ENCODE assay signal across 2 cellular contexts in genomic region chr6:43943099-43943766, GRCh38.
TF ChIP-seq lines count a peak whose summit lies in the region.

No MANE protein-coding gene starts in this region.

TF ChIP-seq in SK-N-SH, 30 proteins besides CTCF, POLR2A, EP300 and RAD21 (continued from another document):
- TF ChIP-seq, protein P1, sequence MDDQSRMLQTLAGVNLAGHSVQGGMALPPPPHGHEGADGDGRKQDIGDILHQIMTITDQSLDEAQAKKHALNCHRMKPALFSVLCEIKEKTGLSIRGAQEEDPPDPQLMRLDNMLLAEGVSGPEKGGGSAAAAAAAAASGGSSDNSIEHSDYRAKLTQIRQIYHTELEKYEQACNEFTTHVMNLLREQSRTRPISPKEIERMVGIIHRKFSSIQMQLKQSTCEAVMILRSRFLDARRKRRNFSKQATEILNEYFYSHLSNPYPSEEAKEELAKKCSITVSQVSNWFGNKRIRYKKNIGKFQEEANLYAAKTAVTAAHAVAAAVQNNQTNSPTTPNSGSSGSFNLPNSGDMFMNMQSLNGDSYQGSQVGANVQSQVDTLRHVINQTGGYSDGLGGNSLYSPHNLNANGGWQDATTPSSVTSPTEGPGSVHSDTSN (IDR thresholded peaks at IDR 0.05), result no peak
- TF ChIP-seq, protein P2, sequence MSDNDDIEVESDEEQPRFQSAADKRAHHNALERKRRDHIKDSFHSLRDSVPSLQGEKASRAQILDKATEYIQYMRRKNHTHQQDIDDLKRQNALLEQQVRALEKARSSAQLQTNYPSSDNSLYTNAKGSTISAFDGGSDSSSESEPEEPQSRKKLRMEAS (IDR thresholded peaks at IDR 0.05; ENCODE audit: low read depth), result no peak
- no peak for TF ChIP-seq ELF1 (IDR thresholded peaks at IDR 0.05)
- TF ChIP-seq, protein P3, sequence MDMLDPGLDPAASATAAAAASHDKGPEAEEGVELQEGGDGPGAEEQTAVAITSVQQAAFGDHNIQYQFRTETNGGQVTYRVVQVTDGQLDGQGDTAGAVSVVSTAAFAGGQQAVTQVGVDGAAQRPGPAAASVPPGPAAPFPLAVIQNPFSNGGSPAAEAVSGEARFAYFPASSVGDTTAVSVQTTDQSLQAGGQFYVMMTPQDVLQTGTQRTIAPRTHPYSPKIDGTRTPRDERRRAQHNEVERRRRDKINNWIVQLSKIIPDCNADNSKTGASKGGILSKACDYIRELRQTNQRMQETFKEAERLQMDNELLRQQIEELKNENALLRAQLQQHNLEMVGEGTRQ (IDR thresholded peaks at IDR 0.05; ENCODE audit: borderline replicate concordance, low read depth, low read length), result no peak
- TF ChIP-seq TAF1 (IDR thresholded peaks at IDR 0.05; ENCODE audit: borderline replicate concordance, low read depth, low read length), result no peak
- TF ChIP-seq, protein P4, sequence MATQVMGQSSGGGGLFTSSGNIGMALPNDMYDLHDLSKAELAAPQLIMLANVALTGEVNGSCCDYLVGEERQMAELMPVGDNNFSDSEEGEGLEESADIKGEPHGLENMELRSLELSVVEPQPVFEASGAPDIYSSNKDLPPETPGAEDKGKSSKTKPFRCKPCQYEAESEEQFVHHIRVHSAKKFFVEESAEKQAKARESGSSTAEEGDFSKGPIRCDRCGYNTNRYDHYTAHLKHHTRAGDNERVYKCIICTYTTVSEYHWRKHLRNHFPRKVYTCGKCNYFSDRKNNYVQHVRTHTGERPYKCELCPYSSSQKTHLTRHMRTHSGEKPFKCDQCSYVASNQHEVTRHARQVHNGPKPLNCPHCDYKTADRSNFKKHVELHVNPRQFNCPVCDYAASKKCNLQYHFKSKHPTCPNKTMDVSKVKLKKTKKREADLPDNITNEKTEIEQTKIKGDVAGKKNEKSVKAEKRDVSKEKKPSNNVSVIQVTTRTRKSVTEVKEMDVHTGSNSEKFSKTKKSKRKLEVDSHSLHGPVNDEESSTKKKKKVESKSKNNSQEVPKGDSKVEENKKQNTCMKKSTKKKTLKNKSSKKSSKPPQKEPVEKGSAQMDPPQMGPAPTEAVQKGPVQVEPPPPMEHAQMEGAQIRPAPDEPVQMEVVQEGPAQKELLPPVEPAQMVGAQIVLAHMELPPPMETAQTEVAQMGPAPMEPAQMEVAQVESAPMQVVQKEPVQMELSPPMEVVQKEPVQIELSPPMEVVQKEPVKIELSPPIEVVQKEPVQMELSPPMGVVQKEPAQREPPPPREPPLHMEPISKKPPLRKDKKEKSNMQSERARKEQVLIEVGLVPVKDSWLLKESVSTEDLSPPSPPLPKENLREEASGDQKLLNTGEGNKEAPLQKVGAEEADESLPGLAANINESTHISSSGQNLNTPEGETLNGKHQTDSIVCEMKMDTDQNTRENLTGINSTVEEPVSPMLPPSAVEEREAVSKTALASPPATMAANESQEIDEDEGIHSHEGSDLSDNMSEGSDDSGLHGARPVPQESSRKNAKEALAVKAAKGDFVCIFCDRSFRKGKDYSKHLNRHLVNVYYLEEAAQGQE (IDR thresholded peaks at IDR 0.05; ENCODE audit: low read depth, low read length), result no peak
- no peak for TF ChIP-seq FOXJ3 (CRISPR knock-in tag; IDR thresholded peaks at IDR 0.05)
- no peak for TF ChIP-seq FOXM1 (IDR thresholded peaks at IDR 0.05; ENCODE audit: low read depth)
- no peak for TF ChIP-seq GABPA (IDR thresholded peaks at IDR 0.05; ENCODE audit: low read depth)
- TF ChIP-seq EZH2phosphoT487 (IDR thresholded peaks at IDR 0.05; ENCODE audit: borderline replicate concordance, low read depth), result no peak
- TF ChIP-seq RCOR1 (IDR thresholded peaks at IDR 0.05; ENCODE audit: low read length), result no peak
- TF ChIP-seq MXI1 (IDR thresholded peaks at IDR 0.05; ENCODE audit: low read depth, low read length), result no peak
- TF ChIP-seq MEF2A (IDR thresholded peaks at IDR 0.05; ENCODE audit: borderline replicate concordance, low read depth), result no peak
- no peak for TF ChIP-seq USF1 (IDR thresholded peaks at IDR 0.05; ENCODE audit: borderline replicate concordance, low read depth)

TF ChIP-seq in GM23338, 12 proteins besides CTCF, POLR2A, EP300 and RAD21 (continued from another document):
- TF ChIP-seq, protein P4 (IDR thresholded peaks at IDR 0.05; ENCODE audit: unreplicated experiment), result no peak
- no peak for TF ChIP-seq NANOG (IDR thresholded peaks at IDR 0.05; ENCODE audit: borderline replicate concordance)
- TF ChIP-seq, protein P5, sequence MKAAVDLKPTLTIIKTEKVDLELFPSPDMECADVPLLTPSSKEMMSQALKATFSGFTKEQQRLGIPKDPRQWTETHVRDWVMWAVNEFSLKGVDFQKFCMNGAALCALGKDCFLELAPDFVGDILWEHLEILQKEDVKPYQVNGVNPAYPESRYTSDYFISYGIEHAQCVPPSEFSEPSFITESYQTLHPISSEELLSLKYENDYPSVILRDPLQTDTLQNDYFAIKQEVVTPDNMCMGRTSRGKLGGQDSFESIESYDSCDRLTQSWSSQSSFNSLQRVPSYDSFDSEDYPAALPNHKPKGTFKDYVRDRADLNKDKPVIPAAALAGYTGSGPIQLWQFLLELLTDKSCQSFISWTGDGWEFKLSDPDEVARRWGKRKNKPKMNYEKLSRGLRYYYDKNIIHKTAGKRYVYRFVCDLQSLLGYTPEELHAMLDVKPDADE (IDR thresholded peaks at IDR 0.05), result no peak
